26 cellular contexts compared by ENCODE assay signal in the genomic region with DNA sequence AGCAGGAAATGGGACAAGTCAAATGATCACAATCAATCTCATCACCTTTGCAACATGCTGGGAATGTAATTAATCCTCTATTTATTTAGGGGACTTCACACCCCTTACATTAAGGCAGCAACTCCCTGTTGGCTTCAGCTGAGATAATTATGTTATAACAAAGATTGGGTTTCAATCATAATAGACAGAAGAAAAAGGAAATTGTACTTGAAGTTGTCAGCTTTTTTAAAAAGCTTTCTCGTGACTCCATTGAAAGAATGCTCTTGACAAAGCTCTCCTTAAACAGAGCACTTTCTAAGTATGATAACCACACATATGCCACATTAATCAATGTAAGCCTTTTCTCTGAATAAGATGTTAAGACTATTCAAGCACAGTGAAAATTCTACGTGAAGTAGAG.
DNase-seq lines count a peak whose midpoint lies in the region.
"Had no signal": no experiment of that assay in that cellular context is flagged by ENCODE, and none has a peak within 500 bp of the region (broad histone marks: within the 10 kb centered on the region; RNA-seq: fewer than 3 reads in every experiment).

No MANE protein-coding gene starts in this region.

- H3K9me3 ChIP-seq in MG63 = no peaks in the 10 kb centered on the region
- H3K9me3 ChIP-seq: esophagus muscularis mucosa, testis had no signal

- H3K4me3 ChIP-seq in MG63 = no peak overlapping the region
- H3K4me3 ChIP-seq: esophagus muscularis mucosa, neural progenitor cell, smooth muscle cell, testis had no signal

- no peaks in the 10 kb centered on the region for H3K27me3 ChIP-seq in MG63
- H3K27me3 ChIP-seq: esophagus muscularis mucosa, neural progenitor cell, testis had no signal

- no peaks in the 10 kb centered on the region for H3K36me3 ChIP-seq in MG63
- H3K36me3 ChIP-seq: neural progenitor cell had no signal

- peak; percentile 65 for DNase-seq in NCI-H1092 treated with DMSO at 0.1 percent for 48 hours (lab: John Stamatoyannopoulos, UW)
- no peak for DNase-seq in NCI-H1092 (lab: John Stamatoyannopoulos, UW)
- DNase-seq in NCI-H1417 (lab: John Stamatoyannopoulos, UW) = peak; percentile 62 to 90 (median 65)
- peak; percentile 38 for DNase-seq in NCI-H345 (lab: John Stamatoyannopoulos, UW)
- DNase-seq in foreskin melanocyte = peak; percentile 55
- no peak for DNase-seq in GOT3 (lab: John Stamatoyannopoulos, UW)
- no peak for DNase-seq in posterior vena cava (ENCODE audit: low spot score)
- no peak for DNase-seq in MG63
- DNase-seq: activated CD8-positive, alpha-beta memory T cell treated with anti-CD3 and anti-CD28 coated beads for 24 hours; activated naive CD4-positive, alpha-beta T cell treated with anti-CD3 and anti-CD28 coated beads, Interleukin-2, amount 50 U/mL, for 16 hours; activated T-cell treated with anti-CD3 and anti-CD28 coated beads for 4 hours; Calu3; dermis blood vessel endothelial cell; DND-41; foreskin fibroblast; head of caudate nucleus; islet precursor cell; Kasumi-1; left ventricle myocardium superior; NCI-H446; right cardiac atrium; Right ventricle myocardium superior; testis had no signal

- intact Hi-C loops in posterior vena cava (cut with DNase I) = no loop called here

Comparison
In these comparisons a context has a peak if more than half of its experiments do, and no peak if none do; other contexts are left out.
1. DNase-seq: peak in NCI-H1092 treated with DMSO at 0.1 percent for 48 hours (single experiment), NCI-H1417 (3 of 3), NCI-H345 (single experiment) and foreskin melanocyte (single experiment); none in NCI-H1092 (single experiment), GOT3 (single experiment), posterior vena cava (single experiment) and MG63 (single experiment).